In genomic region chr1:210747890-210748289, GRCh38 we compare ENCODE assay signal across 31 cellular contexts.
"Had no signal": no experiment of that assay in that cellular context is flagged by ENCODE, and none has a peak within 500 bp of the region (broad histone marks: within the 10 kb centered on the region; RNA-seq: fewer than 3 reads in every experiment).

No MANE protein-coding gene starts in this region.

- H3K27ac Mint-ChIP-seq: activated CD4-positive, alpha-beta memory T cell treated with anti-CD3 and anti-CD28 coated beads, Interleukin-2, amount 10 ng/mL, durations not matched to agents 7 days and 5 days; activated CD4-positive, alpha-beta T cell treated with anti-CD3 and anti-CD28 coated beads, Interleukin-2, amount 10 ng/mL, durations not matched to agents 24 days and 14 days; activated naive CD4-positive, alpha-beta T cell treated with anti-CD3 and anti-CD28 coated beads, Interleukin-2, amount 10 ng/mL, durations not matched to agents 7 days and 5 days; activated naive CD8-positive, alpha-beta T cell treated with anti-CD3 and anti-CD28 coated beads, Interleukin-2, amount 10 ng/mL, durations not matched to agents 7 days and 5 days; activated T-cell treated with anti-CD3 and anti-CD28 coated beads, Interleukin-2, amount 50 U/mL, for 24 hours; dendritic cell treated with granulocyte-macrophage colony-stimulating factor and Interleukin-4, amounts not matched to agents 40 ng/mL and 50 ng/mL, for 4 days; nephron; stimulated activated naive B cell treated with anti-CD40 and anti-IgM and Interleukin-4, amounts not matched to agents 10 μg/mL and 1 μg/mL and 100 μg/mL, for 72 hours had no signal

- H3K4me2 ChIP-seq: hepatocyte had no signal

- FAIRE-seq: frontal cortex, keratinocyte, small intestine had no signal

- H3K4me1 Mint-ChIP-seq: activated CD4-positive, alpha-beta memory T cell treated with anti-CD3 and anti-CD28 coated beads, Interleukin-2, amount 10 ng/mL, durations not matched to agents 7 days and 5 days; activated CD4-positive, alpha-beta T cell treated with anti-CD3 and anti-CD28 coated beads, Interleukin-2, amount 10 ng/mL, durations not matched to agents 24 days and 14 days; activated naive CD4-positive, alpha-beta T cell treated with anti-CD3 and anti-CD28 coated beads, Interleukin-2, amount 10 ng/mL, durations not matched to agents 7 days and 5 days; activated naive CD8-positive, alpha-beta T cell treated with anti-CD3 and anti-CD28 coated beads, Interleukin-2, amount 10 ng/mL, durations not matched to agents 7 days and 5 days; nephron; stimulated activated naive B cell treated with anti-CD40 and anti-IgM and Interleukin-4, amounts not matched to agents 10 μg/mL and 1 μg/mL and 100 μg/mL, for 72 hours had no signal

- H3K27ac ChIP-seq: breast epithelium, esophagus squamous epithelium, hepatocyte, lower lobe of right lung, neutrophil, stomach, thyroid gland, upper lobe of left lung had no signal

- H3K27me3 ChIP-seq: breast epithelium, esophagus squamous epithelium, neutrophil, stomach, thyroid gland, upper lobe of left lung had no signal

- H3K36me3 ChIP-seq: breast epithelium, esophagus squamous epithelium, lower lobe of right lung, neutrophil, stomach, thyroid gland, upper lobe of left lung had no signal

- H3K4me3 Mint-ChIP-seq: activated CD4-positive, alpha-beta memory T cell treated with anti-CD3 and anti-CD28 coated beads, Interleukin-2, amount 10 ng/mL, durations not matched to agents 7 days and 5 days; activated CD4-positive, alpha-beta T cell treated with anti-CD3 and anti-CD28 coated beads, Interleukin-2, amount 10 ng/mL, durations not matched to agents 24 days and 14 days; activated naive CD4-positive, alpha-beta T cell treated with anti-CD3 and anti-CD28 coated beads, Interleukin-2, amount 10 ng/mL, durations not matched to agents 7 days and 5 days; activated naive CD8-positive, alpha-beta T cell treated with anti-CD3 and anti-CD28 coated beads, Interleukin-2, amount 10 ng/mL, durations not matched to agents 7 days and 5 days; activated T-cell treated with anti-CD3 and anti-CD28 coated beads, Interleukin-2, amount 50 U/mL, for 24 hours; dendritic cell treated with granulocyte-macrophage colony-stimulating factor and Interleukin-4, amounts not matched to agents 40 ng/mL and 50 ng/mL, for 4 days; nephron; stimulated activated naive B cell treated with anti-CD40 and anti-IgM and Interleukin-4, amounts not matched to agents 10 μg/mL and 1 μg/mL and 100 μg/mL, for 72 hours had no signal

- H3K9me3 Mint-ChIP-seq: activated CD4-positive, alpha-beta memory T cell treated with anti-CD3 and anti-CD28 coated beads, Interleukin-2, amount 10 ng/mL, durations not matched to agents 7 days and 5 days; activated CD4-positive, alpha-beta T cell treated with anti-CD3 and anti-CD28 coated beads, Interleukin-2, amount 10 ng/mL, durations not matched to agents 24 days and 14 days; activated naive CD4-positive, alpha-beta T cell treated with anti-CD3 and anti-CD28 coated beads, Interleukin-2, amount 10 ng/mL, durations not matched to agents 7 days and 5 days; activated naive CD8-positive, alpha-beta T cell treated with anti-CD3 and anti-CD28 coated beads, Interleukin-2, amount 10 ng/mL, durations not matched to agents 7 days and 5 days; activated T-cell treated with anti-CD3 and anti-CD28 coated beads, Interleukin-2, amount 50 U/mL, for 24 hours; dendritic cell treated with granulocyte-macrophage colony-stimulating factor and Interleukin-4, amounts not matched to agents 40 ng/mL and 50 ng/mL, for 4 days; nephron; stimulated activated naive B cell treated with anti-CD40 and anti-IgM and Interleukin-4, amounts not matched to agents 10 μg/mL and 1 μg/mL and 100 μg/mL, for 72 hours had no signal

- H2AFZ ChIP-seq: hepatocyte had no signal

- H3K9me3 ChIP-seq: breast epithelium, esophagus squamous epithelium, lower lobe of right lung, mucosa of descending colon, neutrophil, stomach, thyroid gland, upper lobe of left lung had no signal

- ATAC-seq: left colon, mucosa of descending colon, sciatic nerve had no signal

- H3K79me2 ChIP-seq: hepatocyte had no signal

- H3K4me1 ChIP-seq: breast epithelium, lower lobe of right lung, stomach, thyroid gland, upper lobe of left lung had no signal

- DNase-seq: activated CD4-positive, alpha-beta memory T cell treated with anti-CD3 and anti-CD28 coated beads, Interleukin-2, amount 10 ng/mL, durations not matched to agents 7 days and 5 days; activated CD4-positive, alpha-beta T cell treated with anti-CD3 and anti-CD28 coated beads, Interleukin-2, amount 10 ng/mL, durations not matched to agents 24 days and 14 days; activated CD4-positive, CD25-positive, alpha-beta regulatory T cell treated with anti-CD3 and anti-CD28 coated beads, Interleukin-2, amount 50 U/mL, for 72 hours; activated CD8-positive, alpha-beta memory T cell treated with anti-CD3 and anti-CD28 coated beads, Interleukin-2, amount 50 U/mL, for 48 hours; activated gamma-delta T cell; activated naive CD4-positive, alpha-beta T cell treated with anti-CD3 and anti-CD28 coated beads, Interleukin-2, amount 10 ng/mL, durations not matched to agents 7 days and 5 days; activated naive CD8-positive, alpha-beta T cell treated with anti-CD3 and anti-CD28 coated beads, Interleukin-2, amount 10 ng/mL, durations not matched to agents 7 days and 5 days; activated T-cell treated with anti-CD3 and anti-CD28 coated beads, Interleukin-2, amount 50 U/mL, for 24 hours; amniotic stem cell; central memory CD4-positive, alpha-beta T cell; esophagus squamous epithelium; left colon; lower lobe of right lung; mesendoderm; mucosa of descending colon; small intestine; stimulated activated CD4-positive, alpha-beta T cell treated with anti-CD3 and anti-CD28 coated beads, Interleukin-4, amount 100 ng/mL, for 24 hours; stimulated activated CD8-positive, alpha-beta memory T cell treated with anti-CD3 and anti-CD28 coated beads, Interleukin-4, amount 100 ng/mL, for 48 hours; stimulated activated naive B cell treated with anti-CD40 and anti-IgM and Interleukin-4, amounts not matched to agents 10 μg/mL and 1 μg/mL and 100 μg/mL, for 72 hours; stomach; T-helper 2 cell; thyroid gland had no signal

- H3K36me3 Mint-ChIP-seq: activated naive CD4-positive, alpha-beta T cell treated with anti-CD3 and anti-CD28 coated beads, Interleukin-2, amount 10 ng/mL, durations not matched to agents 7 days and 5 days; activated naive CD8-positive, alpha-beta T cell treated with anti-CD3 and anti-CD28 coated beads, Interleukin-2, amount 10 ng/mL, durations not matched to agents 7 days and 5 days; stimulated activated naive B cell treated with anti-CD40 and anti-IgM and Interleukin-4, amounts not matched to agents 10 μg/mL and 1 μg/mL and 100 μg/mL, for 72 hours had no signal

- H3K4me3 ChIP-seq: breast epithelium, esophagus squamous epithelium, hepatocyte, lower lobe of right lung, mucosa of descending colon, stomach, thyroid gland, upper lobe of left lung had no signal
